ENCODE assay signal across 16 cellular contexts in the genomic region with DNA sequence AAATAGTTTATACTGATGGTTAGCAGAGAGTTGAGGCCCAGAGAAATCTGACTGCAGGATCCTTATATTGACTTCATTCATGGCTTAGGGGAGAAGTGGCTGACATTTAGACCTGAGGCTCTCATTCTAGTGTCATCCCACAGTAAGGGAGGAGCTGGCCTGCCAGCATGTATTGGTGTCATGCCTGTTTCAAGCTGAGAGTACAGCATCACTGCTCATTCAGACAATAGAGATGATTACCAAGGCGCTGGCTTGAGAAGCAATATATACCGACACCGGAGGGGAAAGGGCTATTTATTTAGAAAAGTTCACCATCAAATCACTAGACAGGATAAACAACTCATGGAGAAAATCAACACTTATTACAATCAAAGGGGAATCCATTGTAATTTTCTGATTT.
A peak's percentile ranks its signal among the peaks of the same experiment; 100 is the strongest.
DNase-seq lines count a peak whose midpoint lies in the region; ATAC-seq and TF ChIP-seq lines count a peak whose summit lies in the region.
"Had no signal": no experiment of that assay in that cellular context is flagged by ENCODE, and none has a peak within 500 bp of the region (broad histone marks: within the 10 kb centered on the region; RNA-seq: fewer than 3 reads in every experiment).

No MANE protein-coding gene starts in this region.

- H3K4me2 ChIP-seq in GM23248 (ENCODE audit: unreplicated experiment) (no peak overlapping the region), neural cell (ENCODE audit: low read length) (no peak overlapping the region)

- H3K4me3 Mint-ChIP-seq in WTC11: no peak overlapping the region
- H3K4me3 Mint-ChIP-seq: CD14-positive monocyte had no signal

- H3K4me1 ChIP-seq in GM23248 (ENCODE audit: insufficient read depth): no peaks in the 10 kb centered on the region

- H3K27me3 ChIP-seq in GM23248 (replicated peaks; ENCODE audit: insufficient read depth) (no peaks in the 10 kb centered on the region), neural cell (ENCODE audit: insufficient read depth, low read depth, low read length) (no peaks in the 10 kb centered on the region)
- H3K27me3 ChIP-seq: SJCRH30 had no signal

- H3K9me2 ChIP-seq in GM23248 (ENCODE audit: insufficient read depth) (no peaks in the 10 kb centered on the region), neural cell (ENCODE audit: insufficient read depth, low read length) (no peaks in the 10 kb centered on the region)

- H3K27ac Mint-ChIP-seq in WTC11: peak overlapping the region; percentile 43; the same call in 1 of the 2 replicates
- H3K27ac Mint-ChIP-seq: CD14-positive monocyte had no signal

- H3K27ac ChIP-seq in GM23248 (no peak overlapping the region), neural cell (ENCODE audit: low read length) (no peak overlapping the region)
- H3K27ac ChIP-seq: SJCRH30 had no signal

- H3K79me2 ChIP-seq in GM23248 (ENCODE audit: insufficient read depth) (no peaks in the 10 kb centered on the region), neural cell (replicated peaks; ENCODE audit: insufficient read depth, low read length) (no peaks in the 10 kb centered on the region)

- no peak for TF ChIP-seq RAD21 in neural cell (conservative IDR thresholded peaks at IDR 0.05)

- peaks cover 10% of the 10 kb centered on the region for H3K36me3 Mint-ChIP-seq in WTC11
- H3K36me3 Mint-ChIP-seq: CD14-positive monocyte had no signal

- H3K9me3 ChIP-seq in GM23248 (ENCODE audit: low read depth) (no peaks in the 10 kb centered on the region), neural cell (ENCODE audit: low read length) (no peaks in the 10 kb centered on the region)
- H3K9me3 ChIP-seq: SJCRH30 had no signal

- no peak for TF ChIP-seq EP300 in neural cell (conservative IDR thresholded peaks at IDR 0.05; ENCODE audit: poor library complexity, severe bottlenecking)

- H3K9me3 Mint-ChIP-seq in WTC11: no peaks in the 10 kb centered on the region

- H3K4me3 ChIP-seq in GM23248: no peak overlapping the region
- no peak overlapping the region for H3K4me3 ChIP-seq in neural cell (ENCODE audit: low read length)
- H3K4me3 ChIP-seq: SJCRH30 had no signal

- WGBS in GM23248 (ENCODE audit: low coverage in 1 of 2, low lambda C conversion rate in 2 of 2, missing lambda C conversion rate in 2 of 2), 2 experiments: 94 to 97% methylated on average over 3 of the region's 3 CpGs

- peak; percentile 44; the same call in 1 of the 2 replicates for ATAC-seq in WTC11
- no peak for ATAC-seq in GM18909 (IDR thresholded peaks at IDR 0.05; ENCODE audit: poor library complexity, unreplicated experiment)

- no peaks in the 10 kb centered on the region for H3F3A ChIP-seq in GM23248 (ENCODE audit: insufficient read depth)
- no peaks in the 10 kb centered on the region for H3F3A ChIP-seq in neural cell (ENCODE audit: insufficient read depth, low read length, poor library complexity, severe bottlenecking)

- DNase-seq in GM23248: no peak
- peak; percentile 48 for DNase-seq in NCI-H2227 (lab: John Stamatoyannopoulos, UW; ENCODE audit: unreplicated experiment)
- no peak for DNase-seq in WTC11 (ENCODE audit: low spot score)
- DNase-seq in NCI-H1105 (lab: John Stamatoyannopoulos, UW): no peak
- DNase-seq in SHP77 treated with DMSO at 0.1 percent for 48 hours (lab: John Stamatoyannopoulos, UW): no peak
- no peak for DNase-seq in dermis blood vessel endothelial cell
- DNase-seq: DND-41, GDM1, NCI-H187 treated with DMSO at 0.1 percent for 48 hours, NCI-H226, NCI-H82, SW 1271 had no signal

- H3K27me3 Mint-ChIP-seq in WTC11 (ENCODE audit: low read depth): no peaks in the 10 kb centered on the region

- CTCF ChIA-PET in WTC11 (lab: Charles Lee): interaction anchor here (3.5 kb wide), 1 partner anchor 60 kb away, joined by 12 read pairs; no protein-coding TSS in a partner anchor

- no peaks in the 10 kb centered on the region for H3K36me3 ChIP-seq in GM23248 (ENCODE audit: low read depth)
- H3K36me3 ChIP-seq in neural cell (ENCODE audit: insufficient read depth, low read length): no peaks in the 10 kb centered on the region

- TF ChIP-seq CTCF in WTC11 (IDR thresholded peaks at IDR 0.05) (no peak), neural cell (IDR thresholded peaks at IDR 0.05; ENCODE audit: poor library complexity, severe bottlenecking) (no peak)

- in situ Hi-C loops in GM23248 (cut with MboI): no loop called here

- H4K20me1 ChIP-seq in GM23248 (ENCODE audit: insufficient read depth) (no peaks in the 10 kb centered on the region), neural cell (ENCODE audit: insufficient read depth) (no peaks in the 10 kb centered on the region)

- H2AFZ ChIP-seq in GM23248 (0 out of 2 replicates have a peak overlapping the region, but pooled peaks have one; percentile 35), neural cell (ENCODE audit: low read depth, low read length) (no peak overlapping the region)

- peaks cover 25% of the 10 kb centered on the region for H3K4me1 Mint-ChIP-seq in WTC11
- H3K4me1 Mint-ChIP-seq: CD14-positive monocyte had no signal

- H3K9ac ChIP-seq in GM23248: no peak overlapping the region
- H3K9ac ChIP-seq in neural cell (ENCODE audit: low read length): no peak overlapping the region

- POLR2A ChIA-PET in WTC11 (lab: Charles Lee): no interaction called here

TF ChIP-seq in WTC11, 78 proteins besides CTCF, POLR2A, EP300 and RAD21 (continues in another document):
- TF ChIP-seq CREB1 (CRISPR knock-in tag; IDR thresholded peaks at IDR 0.05): no peak
- no peak for TF ChIP-seq ATF3 (CRISPR knock-in tag; conservative IDR thresholded peaks at IDR 0.05)
- TF ChIP-seq, protein P1, sequence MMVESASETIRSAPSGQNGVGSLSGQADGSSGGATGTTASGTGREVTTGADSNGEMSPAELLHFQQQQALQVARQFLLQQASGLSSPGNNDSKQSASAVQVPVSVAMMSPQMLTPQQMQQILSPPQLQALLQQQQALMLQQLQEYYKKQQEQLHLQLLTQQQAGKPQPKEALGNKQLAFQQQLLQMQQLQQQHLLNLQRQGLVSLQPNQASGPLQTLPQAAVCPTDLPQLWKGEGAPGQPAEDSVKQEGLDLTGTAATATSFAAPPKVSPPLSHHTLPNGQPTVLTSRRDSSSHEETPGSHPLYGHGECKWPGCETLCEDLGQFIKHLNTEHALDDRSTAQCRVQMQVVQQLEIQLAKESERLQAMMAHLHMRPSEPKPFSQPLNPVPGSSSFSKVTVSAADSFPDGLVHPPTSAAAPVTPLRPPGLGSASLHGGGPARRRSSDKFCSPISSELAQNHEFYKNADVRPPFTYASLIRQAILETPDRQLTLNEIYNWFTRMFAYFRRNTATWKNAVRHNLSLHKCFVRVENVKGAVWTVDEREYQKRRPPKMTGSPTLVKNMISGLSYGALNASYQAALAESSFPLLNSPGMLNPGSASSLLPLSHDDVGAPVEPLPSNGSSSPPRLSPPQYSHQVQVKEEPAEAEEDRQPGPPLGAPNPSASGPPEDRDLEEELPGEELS (CRISPR knock-in tag; IDR thresholded peaks at IDR 0.05): no peak
- no peak for TF ChIP-seq E2F4 (CRISPR knock-in tag; IDR thresholded peaks at IDR 0.05; ENCODE audit: borderline replicate concordance, low read depth)

TF ChIP-seq in neural cell, 6 proteins besides CTCF, POLR2A, EP300 and RAD21:
- TF ChIP-seq TAF1 (IDR thresholded peaks at IDR 0.05; ENCODE audit: low read depth) (no peak), POLR2AphosphoS5 (IDR thresholded peaks at IDR 0.05) (peak; percentile 60)
TF ChIP-seq in neural cell: peak in this region for 1.
